ENCODE assay signal across 23 cellular contexts in genomic region chr3:46668116-46668515, GRCh38. TPM values are rescaled to one million over a fixed set of nuclear protein-coding genes. Genes with fewer than 3 reads are reported as not detected.
DNase-seq lines count a peak whose midpoint lies in the region; ATAC-seq and TF ChIP-seq lines count a peak whose summit lies in the region.
"Had no signal": no experiment of that assay in that cellular context is flagged by ENCODE, and none has a peak within 500 bp of the region (broad histone marks: within the 10 kb centered on the region; RNA-seq: fewer than 3 reads in every experiment).

No MANE protein-coding gene starts in this region.

- 54 to 67% (median 62%) methylated on average over 5 to 8 of the region's 8 CpGs for WGBS in heart left ventricle, 4 donors
- WGBS in heart right ventricle, 2 donors: 63 to 72% methylated on average over 8 of the region's 8 CpGs
- WGBS in stomach, 5 donors: 63 to 71% (median 69%) methylated on average over 8 of the region's 8 CpGs

- TF ChIP-seq CTCF in heart left ventricle (IDR thresholded peaks at IDR 0.05) (no peak), heart right ventricle (IDR thresholded peaks at IDR 0.05) (no peak), RWPE1 (conservative IDR thresholded peaks at IDR 0.05; ENCODE audit: low read depth) (no peak), stomach (IDR thresholded peaks at IDR 0.05) (no peak)

- peaks cover 0 to 28% (median 11%) of the 10 kb centered on the region in 9 donors for H3K36me3 ChIP-seq in heart left ventricle
- peaks cover 0 to 32% (median 5%) of the 10 kb centered on the region in 9 donors for H3K36me3 ChIP-seq in heart right ventricle
- H3K36me3 ChIP-seq in stomach: peaks cover 0 to 25% (median 4%) of the 10 kb centered on the region in 4 donors
- H3K36me3 ChIP-seq: brain microvascular endothelial cell, SJCRH30 had no signal

- no peak for TF ChIP-seq EP300 in stomach (IDR thresholded peaks at IDR 0.05)

- H3K27ac ChIP-seq in heart left ventricle (peak overlapping the region in 1 of 12 donors; percentile 90), heart right ventricle (peak overlapping the region in 1 of 10 donors; percentile 10), RWPE1 (peak overlapping the region; percentile 72), stomach (no peak overlapping the region)
- H3K27ac ChIP-seq: brain microvascular endothelial cell, gastrocnemius medialis, SJCRH30, testis had no signal

- H3K4me3 ChIP-seq in heart left ventricle (no peak overlapping the region), heart right ventricle (no peak overlapping the region), stomach (no peak overlapping the region)
- H3K4me3 ChIP-seq: gastrocnemius medialis, SJCRH30, testis had no signal

- intact Hi-C loops in heart left ventricle (cut with DNase I) (loop anchor here in 1 of 10 donors (5.0 to 10.0 kb wide), 2 partner anchors 103 to 194 kb away; partner anchors contain the start of genes LRRC2 and MYL3), heart right ventricle (cut with DNase I) (loop anchor here in 2 of 10 donors (10.0 kb wide), 1 partner anchor 103 kb away; the partner anchor contains the start of gene LRRC2 (in 2 of the 2)), stomach (cut with DNase I; ENCODE audit: low total_unique reads) (no loop called here)

- CTCF ChIA-PET in RWPE1 (lab: Yijun Ruan, JAX): interaction anchor here (1.0 kb wide), 1 partner anchor 178 kb away, joined by 3 read pairs; no protein-coding TSS in a partner anchor

- ATAC-seq in heart left ventricle: no peak
- ATAC-seq in heart right ventricle: no peak
- no peak for ATAC-seq in left lobe of liver
- ATAC-seq: gastrocnemius medialis; naive thymus-derived CD8-positive, alpha-beta T cell had no signal

- H3K27me3 ChIP-seq in heart left ventricle (no peaks in the 10 kb centered on the region), heart right ventricle (no peaks in the 10 kb centered on the region), stomach (no peaks in the 10 kb centered on the region)
- H3K27me3 ChIP-seq: gastrocnemius medialis, SJCRH30, testis had no signal

- peak in 4 of 5 donors; percentile 5 to 48 (median 22) for DNase-seq in heart left ventricle
- DNase-seq in heart right ventricle: no peak
- no peak for DNase-seq in RWPE1 (ENCODE audit: low spot score)
- DNase-seq in left lobe of liver (ENCODE audit: low spot score): peak; percentile 35
- DNase-seq in stomach: peak; percentile 22
- no peak for DNase-seq in NCI-H524 treated with DMSO at 0.1 percent for 48 hours (lab: John Stamatoyannopoulos, UW)
- DNase-seq in stimulated activated CD4-positive, alpha-beta T cell treated with anti-CD3 and anti-CD28 coated beads, Interleukin-4, amount 100 ng/mL, for 24 hours: no peak
- DNase-seq in activated gamma-delta T cell (lab: John Stamatoyannopoulos, UW): no peak
- DNase-seq: activated CD4-positive, CD25-positive, alpha-beta regulatory T cell; brain microvascular endothelial cell; erythroblast; mammary epithelial cell; naive thymus-derived CD8-positive, alpha-beta T cell; NCI-H1092 treated with DMSO at 0.1 percent for 48 hours; NCI-H526 treated with DMSO at 0.1 percent for 48 hours; testis had no signal

- no peak for TF ChIP-seq POLR2A in heart left ventricle (IDR thresholded peaks at IDR 0.05)
- TF ChIP-seq POLR2A in stomach (IDR thresholded peaks at IDR 0.05): no peak

- POLR2A ChIA-PET in RWPE1 (lab: Yijun Ruan, JAX; ENCODE audit: low non-redundant PET): no interaction called here

- no peaks in the 10 kb centered on the region for H3K9me3 ChIP-seq in heart left ventricle
- no peaks in the 10 kb centered on the region for H3K9me3 ChIP-seq in heart right ventricle
- H3K9me3 ChIP-seq in stomach: no peaks in the 10 kb centered on the region
- H3K9me3 ChIP-seq: gastrocnemius medialis, SJCRH30, testis had no signal

- H3K4me1 ChIP-seq in heart left ventricle (peaks cover 0 to 50% (median 33%) of the 10 kb centered on the region in 12 donors), heart right ventricle (peaks cover 7 to 56% (median 38%) of the 10 kb centered on the region in 9 donors), stomach (peaks cover under 1 to 21% (median 12%) of the 10 kb centered on the region in 4 donors)
- H3K4me1 ChIP-seq: testis had no signal

RNA-seq across cellular contexts. Expression of gene ALS2CL, which starts 25.4 kb away (rescaled TPM):
- total RNA-seq in heart left ventricle (10 to 100 TPM; 11.8 to 40.7 (median 25.4) TPM), heart right ventricle (10 to 100 TPM; 16.3 to 41.6 (median 21.6) TPM), left lobe of liver (24.2 TPM), stomach (100 to 1,000 TPM in 1 of 5 donors, 10 to 100 TPM in 4; 10.8 to 107 (median 50.0) TPM)
- polyA plus RNA-seq in heart left ventricle (10 to 100 TPM; 12.4 to 37.1 TPM), heart right ventricle (100 to 1,000 TPM in 1 of 2 donors, 10 to 100 TPM in 1; 15.6 to 102 TPM), stomach (100 to 1,000 TPM in 1 of 3 donors, 1 to 10 TPM in 2; 5.3 to 103 (median 9.3) TPM)

RNA-seq across cellular contexts. Expression of gene TMIE, which starts 33.1 kb away (rescaled TPM):
- total RNA-seq in heart left ventricle: under 1 TPM in 8 of 9 donors, not detected in 1; 0.47 to 0.95 (median 0.61) TPM
- under 1 TPM; 0.46 to 0.69 TPM for polyA plus RNA-seq in heart left ventricle
- 1 to 10 TPM in 1 of 10 donors, under 1 TPM in 8, not detected in 1; 0.21 to 1.1 (median 0.48) TPM for total RNA-seq in heart right ventricle
- 1 to 10 TPM in 1 of 2 donors, under 1 TPM in 1; 0.39 to 1.2 TPM for polyA plus RNA-seq in heart right ventricle
- 0.33 TPM for total RNA-seq in left lobe of liver
- under 1 TPM in 1 of 5 donors, not detected in 4; 0.55 TPM for total RNA-seq in stomach
- 1 to 10 TPM in 1 of 3 donors, under 1 TPM in 1, not detected in 1; 0.46 to 1.0 TPM for polyA plus RNA-seq in stomach
- total RNA-seq: LHCN-M2; T-helper 2 cell treated with Interferon-gamma antibody and Interleukin-4, amounts not matched to agents 100 ng/mL and 5 ng/mL, for 36 hours had no signal

RNA-seq across cellular contexts. Expression of gene PRSS50, which starts 49.6 kb away (rescaled TPM):
- under 1 TPM in 7 of 9 donors, not detected in 2; 0.23 to 0.65 (median 0.35) TPM for total RNA-seq in heart left ventricle
- under 1 TPM; 0.06 to 0.46 TPM for polyA plus RNA-seq in heart left ventricle
- total RNA-seq in heart right ventricle: under 1 TPM in 8 of 10 donors, not detected in 2; 0.09 to 0.37 (median 0.25) TPM
- under 1 TPM; 0.43 to 0.88 TPM for polyA plus RNA-seq in heart right ventricle
- 0.13 TPM for total RNA-seq in left lobe of liver
- under 1 TPM in 1 of 5 donors, not detected in 4; under 0.01 TPM for total RNA-seq in stomach
- under 1 TPM in 1 of 3 donors, not detected in 2; 0.10 TPM for polyA plus RNA-seq in stomach
- total RNA-seq: activated naive CD8-positive, alpha-beta T cell treated with anti-CD3 and anti-CD28 coated beads, Interleukin-2, amount 10 ng/mL, durations not matched to agents 7 days and 5 days; dermis microvascular lymphatic vessel endothelial cell; gastrocnemius medialis; LHCN-M2; naive thymus-derived CD8-positive, alpha-beta T cell; SJCRH30; T-helper 2 cell treated with Interferon-gamma antibody and Interleukin-4, amounts not matched to agents 100 ng/mL and 5 ng/mL, for 36 hours had no signal
- polyA plus RNA-seq: mammary epithelial cell had no signal

RNA-seq across cellular contexts. Expression of gene FAM240A, which starts 55.8 kb away (rescaled TPM):
- total RNA-seq in heart left ventricle: not detected
- polyA plus RNA-seq in heart left ventricle: not detected
- under 1 TPM in 1 of 10 donors, not detected in 9; 0.19 TPM for total RNA-seq in heart right ventricle
- polyA plus RNA-seq in heart right ventricle: not detected
- total RNA-seq in left lobe of liver: not detected
- not detected for total RNA-seq in stomach
- not detected for polyA plus RNA-seq in stomach
- total RNA-seq: activated naive CD8-positive, alpha-beta T cell treated with anti-CD3 and anti-CD28 coated beads, Interleukin-2, amount 10 ng/mL, durations not matched to agents 7 days and 5 days; dermis microvascular lymphatic vessel endothelial cell; LHCN-M2; mammary epithelial cell; naive thymus-derived CD8-positive, alpha-beta T cell; progenitor cell of endocrine pancreas; SJCRH30; T-helper 2 cell treated with Interferon-gamma antibody and Interleukin-4, amounts not matched to agents 100 ng/mL and 5 ng/mL, for 36 hours; testis had no signal
- polyA plus RNA-seq: mammary epithelial cell; naive thymus-derived CD8-positive, alpha-beta T cell had no signal

Comparison
In these comparisons a context has a peak if more than half of its experiments do, and no peak if none do; other contexts are left out.
1. DNase-seq: peak in heart left ventricle (4 of 5), left lobe of liver (single experiment) and stomach (single experiment); none in heart right ventricle (0 of 2), RWPE1 (single experiment), NCI-H524 treated with DMSO at 0.1 percent for 48 hours (single experiment), stimulated activated CD4-positive, alpha-beta T cell treated with anti-CD3 and anti-CD28 coated beads, Interleukin-4, amount 100 ng/mL, for 24 hours (single experiment) and activated gamma-delta T cell (single experiment).